In genomic region chr5:139482050-139482889, GRCh38 we compare ENCODE assay signal across 1 cellular context.
TF ChIP-seq lines count a peak whose summit lies in the region.

Gene STING1, minus strand, starts transcription at chr5:139482758. Its CDS starts 1,054 bp downstream, at chr5:139481704.

TF ChIP-seq in HEK293, 187 proteins besides CTCF, POLR2A, EP300 and RAD21 (continued from another document and continues in another):
- TF ChIP-seq ZBTB10 (tag by site-specific recombination; IDR thresholded peaks at IDR 0.05) (peak; percentile 50; the same call in 1 of the 2 replicates), PRDM2 (tag by site-specific recombination; IDR thresholded peaks at IDR 0.05; ENCODE audit: borderline replicate concordance) (no peak), MZF1 (tag by site-specific recombination; IDR thresholded peaks at IDR 0.05; ENCODE audit: borderline replicate concordance) (peak; percentile 18; the same call in 1 of the 2 replicates), ZIC2 (tag by site-specific recombination; IDR thresholded peaks at IDR 0.05) (peak; percentile 64; the same call in 1 of the 2 replicates), ZNF776 (tag by site-specific recombination; IDR thresholded peaks at IDR 0.05; ENCODE audit: borderline replicate concordance) (no peak), PRDM10 (tag by site-specific recombination; IDR thresholded peaks at IDR 0.05) (peak; percentile 91), ZNF555 (tag by site-specific recombination; conservative IDR thresholded peaks at IDR 0.05) (no peak), ZNF529 (tag by site-specific recombination; IDR thresholded peaks at IDR 0.05; ENCODE audit: insufficient replicate concordance) (no peak), ZFP41 (tag by site-specific recombination; IDR thresholded peaks at IDR 0.05; ENCODE audit: borderline replicate concordance) (no peak), HOXD13 (CRISPR knock-in tag; IDR thresholded peaks at IDR 0.05; ENCODE audit: borderline replicate concordance) (no peak), ZNF280C (tag by site-specific recombination; IDR thresholded peaks at IDR 0.05) (no peak), REST (tag by site-specific recombination; IDR thresholded peaks at IDR 0.05) (no peak), ZNF311 (tag by site-specific recombination; IDR thresholded peaks at IDR 0.05; ENCODE audit: borderline replicate concordance) (no peak), ZNF521 (tag by site-specific recombination; IDR thresholded peaks at IDR 0.05) (no peak), TCF7L2 (IDR thresholded peaks at IDR 0.05; ENCODE audit: borderline replicate concordance, low read depth, low read length) (no peak), ZNF610 (tag by site-specific recombination; IDR thresholded peaks at IDR 0.05; ENCODE audit: borderline replicate concordance) (peak; percentile 50; the same call in 1 of the 2 replicates), GLIS1 (tag by site-specific recombination; IDR thresholded peaks at IDR 0.05) (peak; percentile 85), YY1 (tag by site-specific recombination; IDR thresholded peaks at IDR 0.05) (no peak), ZNF398 (tag by site-specific recombination; IDR thresholded peaks at IDR 0.05) (peak; percentile 85), ZNF394 (tag by site-specific recombination; IDR thresholded peaks at IDR 0.05; ENCODE audit: borderline replicate concordance) (peak; percentile 83; the same call in 1 of the 2 replicates), SCRT2 (tag by site-specific recombination; IDR thresholded peaks at IDR 0.05) (no peak), ZNF138 (tag by site-specific recombination; IDR thresholded peaks at IDR 0.05; ENCODE audit: borderline replicate concordance) (no peak), ZNF792 (tag by site-specific recombination; IDR thresholded peaks at IDR 0.05) (no peak), ZNF248 (tag by site-specific recombination; IDR thresholded peaks at IDR 0.05) (no peak), ZNF366 (tag by site-specific recombination; conservative IDR thresholded peaks at IDR 0.05) (peak; percentile 96), GLIS2 (tag by site-specific recombination; IDR thresholded peaks at IDR 0.05) (peak; percentile 71; the same call in 1 of the 2 replicates), ZNF704 (tag by site-specific recombination; IDR thresholded peaks at IDR 0.05) (no peak), ZNF548 (tag by site-specific recombination; IDR thresholded peaks at IDR 0.05) (no peak), ZNF292 (tag by site-specific recombination; IDR thresholded peaks at IDR 0.05; ENCODE audit: borderline replicate concordance, low read depth) (no peak), ZNF660 (tag by site-specific recombination; IDR thresholded peaks at IDR 0.05) (peak; percentile 93; the same call in 1 of the 2 replicates), KLF7 (tag by site-specific recombination; IDR thresholded peaks at IDR 0.05; ENCODE audit: borderline replicate concordance) (no peak; the same call in 1 of the 2 replicates), ZNF639 (tag by site-specific recombination; IDR thresholded peaks at IDR 0.05) (peak; percentile 63), ZNF169 (tag by site-specific recombination; IDR thresholded peaks at IDR 0.05) (no peak)
